Comparison of ENCODE assay signal across 1 cellular context in the genomic region with DNA sequence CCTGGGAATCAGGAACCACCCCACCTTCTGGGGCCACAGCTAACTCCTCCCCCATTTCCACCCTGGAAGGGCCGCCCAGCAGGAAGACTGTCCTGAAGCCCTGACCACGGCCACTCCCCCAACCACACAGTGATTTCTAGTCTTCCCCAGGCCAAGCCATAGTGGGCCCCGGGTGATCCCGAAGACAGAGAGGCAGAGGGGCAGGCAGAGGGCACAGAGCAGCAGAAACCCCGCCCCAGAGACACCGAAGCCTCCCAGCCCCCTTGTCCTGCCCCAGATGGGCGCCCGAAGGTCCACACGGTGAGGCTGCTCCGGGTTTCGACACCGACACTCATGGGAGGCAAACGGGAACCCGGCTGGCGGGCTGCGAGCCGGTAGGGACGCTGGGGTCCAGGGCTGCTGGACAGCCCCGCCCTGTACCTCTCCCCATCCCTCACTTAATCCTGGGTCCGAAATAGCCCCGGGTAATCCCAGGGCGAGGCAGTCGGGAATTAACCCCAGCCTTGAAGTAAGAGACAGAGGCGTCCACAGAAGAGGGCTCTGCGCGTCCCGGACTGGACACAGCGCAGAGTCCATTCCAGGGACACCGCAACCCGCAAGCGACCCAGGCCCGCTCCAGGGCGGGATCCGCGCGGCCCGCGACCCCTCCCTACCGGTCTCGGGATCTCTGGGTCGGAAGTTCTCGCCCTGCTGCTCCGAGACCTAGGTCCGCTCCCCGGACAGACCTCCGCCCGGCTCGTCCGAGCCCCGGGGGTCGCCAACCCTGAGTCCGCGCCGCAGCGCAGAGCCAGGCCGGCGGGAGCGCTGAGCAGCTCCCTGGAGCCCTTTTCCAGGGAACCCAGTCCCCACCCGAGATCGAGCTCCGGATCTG.
TF ChIP-seq lines count a peak whose summit lies in the region.

No MANE protein-coding gene starts in this region.

TF ChIP-seq in HCT116, 20 proteins besides CTCF, POLR2A, EP300 and RAD21 (continued from another document):
- TF ChIP-seq SP1 (IDR thresholded peaks at IDR 0.05; ENCODE audit: low read depth) (no peak), EGR1 (IDR thresholded peaks at IDR 0.05; ENCODE audit: low read depth) (no peak), POLR2AphosphoS5 (IDR thresholded peaks at IDR 0.05; ENCODE audit: low read depth, low read length) (no peak), SIN3A (IDR thresholded peaks at IDR 0.05; ENCODE audit: low read depth) (no peak), YY1 (IDR thresholded peaks at IDR 0.05; ENCODE audit: extremely low read depth, insufficient replicate concordance, low read depth, low read length) (no peak), ZNF274 (IDR thresholded peaks at IDR 0.05; ENCODE audit: low read depth, low read length) (no peak), FOSL1 (IDR thresholded peaks at IDR 0.05; ENCODE audit: low read depth) (no peak), CEBPB (IDR thresholded peaks at IDR 0.05; ENCODE audit: low read depth) (no peak)
- TF ChIP-seq, protein P1, sequence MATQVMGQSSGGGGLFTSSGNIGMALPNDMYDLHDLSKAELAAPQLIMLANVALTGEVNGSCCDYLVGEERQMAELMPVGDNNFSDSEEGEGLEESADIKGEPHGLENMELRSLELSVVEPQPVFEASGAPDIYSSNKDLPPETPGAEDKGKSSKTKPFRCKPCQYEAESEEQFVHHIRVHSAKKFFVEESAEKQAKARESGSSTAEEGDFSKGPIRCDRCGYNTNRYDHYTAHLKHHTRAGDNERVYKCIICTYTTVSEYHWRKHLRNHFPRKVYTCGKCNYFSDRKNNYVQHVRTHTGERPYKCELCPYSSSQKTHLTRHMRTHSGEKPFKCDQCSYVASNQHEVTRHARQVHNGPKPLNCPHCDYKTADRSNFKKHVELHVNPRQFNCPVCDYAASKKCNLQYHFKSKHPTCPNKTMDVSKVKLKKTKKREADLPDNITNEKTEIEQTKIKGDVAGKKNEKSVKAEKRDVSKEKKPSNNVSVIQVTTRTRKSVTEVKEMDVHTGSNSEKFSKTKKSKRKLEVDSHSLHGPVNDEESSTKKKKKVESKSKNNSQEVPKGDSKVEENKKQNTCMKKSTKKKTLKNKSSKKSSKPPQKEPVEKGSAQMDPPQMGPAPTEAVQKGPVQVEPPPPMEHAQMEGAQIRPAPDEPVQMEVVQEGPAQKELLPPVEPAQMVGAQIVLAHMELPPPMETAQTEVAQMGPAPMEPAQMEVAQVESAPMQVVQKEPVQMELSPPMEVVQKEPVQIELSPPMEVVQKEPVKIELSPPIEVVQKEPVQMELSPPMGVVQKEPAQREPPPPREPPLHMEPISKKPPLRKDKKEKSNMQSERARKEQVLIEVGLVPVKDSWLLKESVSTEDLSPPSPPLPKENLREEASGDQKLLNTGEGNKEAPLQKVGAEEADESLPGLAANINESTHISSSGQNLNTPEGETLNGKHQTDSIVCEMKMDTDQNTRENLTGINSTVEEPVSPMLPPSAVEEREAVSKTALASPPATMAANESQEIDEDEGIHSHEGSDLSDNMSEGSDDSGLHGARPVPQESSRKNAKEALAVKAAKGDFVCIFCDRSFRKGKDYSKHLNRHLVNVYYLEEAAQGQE (IDR thresholded peaks at IDR 0.05; ENCODE audit: low read depth) = no peak
- TF ChIP-seq, protein P2, sequence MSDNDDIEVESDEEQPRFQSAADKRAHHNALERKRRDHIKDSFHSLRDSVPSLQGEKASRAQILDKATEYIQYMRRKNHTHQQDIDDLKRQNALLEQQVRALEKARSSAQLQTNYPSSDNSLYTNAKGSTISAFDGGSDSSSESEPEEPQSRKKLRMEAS (IDR thresholded peaks at IDR 0.05) = no peak
TF ChIP-seq in HCT116: peak in this region for 0.
